20 cellular contexts compared by ENCODE assay signal in genomic region chr10:3881622-3882021, GRCh38.
"Had no signal": no experiment of that assay in that cellular context is flagged by ENCODE, and none has a peak within 500 bp of the region (broad histone marks: within the 10 kb centered on the region; RNA-seq: fewer than 3 reads in every experiment).

No MANE protein-coding gene starts in this region.

- H3K4me3 ChIP-seq: adrenal gland, psoas muscle, testis, vagina had no signal

- ATAC-seq: activated CD8-positive, alpha-beta T cell treated with anti-CD3 and anti-CD28 coated beads for 36 hours; activated T-cell treated with anti-CD3 and anti-CD28 coated beads, Interleukin-2, amount 50 U/mL, for 72 hours; effector memory CD8-positive, alpha-beta T cell; psoas muscle; sciatic nerve; T-cell had no signal

- H3K36me3 ChIP-seq: adrenal gland, vagina had no signal

- H3K27ac ChIP-seq: adrenal gland, psoas muscle, testis, vagina, VCaP had no signal

- H3K9me3 ChIP-seq: adrenal gland, psoas muscle, testis, vagina had no signal

- DNase-seq: activated CD8-positive, alpha-beta memory T cell treated with anti-CD3 and anti-CD28 coated beads, Interleukin-2, amount 50 U/mL, for 4 hours; activated CD8-positive, alpha-beta T cell treated with anti-CD3 and anti-CD28 coated beads for 36 hours; activated naive CD4-positive, alpha-beta T cell; activated T-cell treated with anti-CD3 and anti-CD28 coated beads, Interleukin-2, amount 50 U/mL, for 72 hours; adrenal gland; cortex of kidney; effector memory CD8-positive, alpha-beta T cell; erythroblast; hippocampal formation; kidney glomerular epithelial cell; occipital lobe; psoas muscle; stimulated activated CD4-positive, alpha-beta T cell treated with anti-CD3 and anti-CD28 coated beads, Interleukin-2, amount 100 ng/mL, for 24 hours; stimulated activated naive CD4-positive, alpha-beta T cell treated with Interleukin-2 at 50 U/mL for 16 hours; T-cell; T1000; testis had no signal

- H3K27me3 ChIP-seq: adrenal gland, testis, vagina had no signal
